Comparison of ENCODE assay signal across 19 cellular contexts in the genomic region with DNA sequence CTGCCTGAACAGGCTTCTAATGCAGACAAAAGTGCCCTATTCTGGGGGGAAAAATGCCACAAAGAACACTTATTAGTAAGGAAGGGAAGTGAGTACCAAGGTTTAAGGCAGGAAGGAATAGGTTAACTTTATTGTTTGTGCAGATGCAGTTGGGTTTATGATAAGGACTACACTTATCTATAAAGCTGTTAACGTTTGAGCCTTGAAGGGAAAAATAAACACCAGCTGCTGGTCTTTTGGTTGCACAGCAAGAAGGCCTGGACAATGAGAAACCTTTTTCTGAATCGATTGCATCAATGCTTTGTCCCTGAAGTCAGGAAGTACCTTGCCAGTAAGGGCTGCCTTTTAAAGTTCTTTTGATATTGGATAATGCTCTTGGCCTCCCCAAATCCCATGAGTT.
DNase-seq lines count a peak whose midpoint lies in the region; ATAC-seq, FAIRE-seq and TF ChIP-seq lines count a peak whose summit lies in the region.
"Had no signal": no experiment of that assay in that cellular context is flagged by ENCODE, and none has a peak within 500 bp of the region (broad histone marks: within the 10 kb centered on the region; RNA-seq: fewer than 3 reads in every experiment).

No MANE protein-coding gene starts in this region.

- no peak for TF ChIP-seq CTCF in endothelial cell of umbilical vein (IDR thresholded peaks at IDR 0.05; ENCODE audit: extremely low read depth in 1 of 2, insufficient read depth in 1 of 2, low read depth in 1 of 2, low read length in 2 of 2)
- no peak for TF ChIP-seq CTCF in progenitor cell of endocrine pancreas (IDR thresholded peaks at IDR 0.05; ENCODE audit: unreplicated experiment)

- no peaks in the 10 kb centered on the region for H3K27me3 Mint-ChIP-seq in progenitor cell of endocrine pancreas
- peaks cover 7% of the 10 kb centered on the region for H3K27me3 Mint-ChIP-seq in activated CD4-positive, alpha-beta T cell treated with anti-CD3 and anti-CD28 coated beads for 36 hours

- CTCF ChIA-PET in endothelial cell of umbilical vein (lab: Charles Lee) = interaction anchor here (1.0 to 6.3 kb wide), 6 partner anchors 92 to 815 kb away, joined by 3 to 122 read pairs (median 4); no protein-coding TSS in a partner anchor
- CTCF ChIA-PET in activated CD4-positive, alpha-beta T cell treated with anti-CD3 and anti-CD28 coated beads for 36 hours (lab: Charles Lee) = interaction anchor here (0.7 to 0.8 kb wide), 2 partner anchors 33 to 816 kb away, joined by 3 read pairs; no protein-coding TSS in a partner anchor

- BruUV-seq in endothelial cell of umbilical vein (replicated peaks; lab: Mats Ljungman, UMichigan) = no TSS peak

- H3K36me3 ChIP-seq in endothelial cell of umbilical vein (ENCODE audit: control insufficient read depth in 2 of 2, extremely low read depth in 1 of 2, insufficient read depth in 2 of 2, low read length in 2 of 2) = no peaks in the 10 kb centered on the region
- H3K36me3 ChIP-seq: BLaER1 had no signal

- peaks cover 10% of the 10 kb centered on the region for H3K36me3 Mint-ChIP-seq in progenitor cell of endocrine pancreas (ENCODE audit: insufficient read depth)
- H3K36me3 Mint-ChIP-seq in activated CD4-positive, alpha-beta T cell treated with anti-CD3 and anti-CD28 coated beads for 36 hours (ENCODE audit: low read depth) = no peaks in the 10 kb centered on the region
- H3K36me3 Mint-ChIP-seq: CD8-positive, alpha-beta T cell had no signal

- peak overlapping the region; percentile 54 for H3K27ac Mint-ChIP-seq in progenitor cell of endocrine pancreas
- no peak overlapping the region for H3K27ac Mint-ChIP-seq in activated CD4-positive, alpha-beta T cell treated with anti-CD3 and anti-CD28 coated beads for 36 hours
- H3K27ac Mint-ChIP-seq: CD8-positive, alpha-beta T cell had no signal

- H3K9me3 Mint-ChIP-seq in progenitor cell of endocrine pancreas (ENCODE audit: low read depth) = peaks cover 15% of the 10 kb centered on the region
- H3K9me3 Mint-ChIP-seq in activated CD4-positive, alpha-beta T cell treated with anti-CD3 and anti-CD28 coated beads for 36 hours (ENCODE audit: low read depth) = peaks cover 3% of the 10 kb centered on the region
- H3K9me3 Mint-ChIP-seq: CD8-positive, alpha-beta T cell had no signal

- H2AFZ ChIP-seq in endothelial cell of umbilical vein (ENCODE audit: low read depth, low read length) = no peak overlapping the region

- no peaks in the 10 kb centered on the region for H3K27me3 ChIP-seq in endothelial cell of umbilical vein (ENCODE audit: control insufficient read depth in 2 of 2, insufficient read depth in 2 of 2, low read length in 2 of 2)
- H3K27me3 ChIP-seq: BLaER1 had no signal

- no peak overlapping the region for H3K9ac ChIP-seq in endothelial cell of umbilical vein (replicated peaks; ENCODE audit: extremely low read depth, insufficient read depth, low read length)
- H3K9ac ChIP-seq: BLaER1 had no signal

- DNase-seq in NCI-H82 (lab: John Stamatoyannopoulos, UW) (peak; percentile 22), NCI-H82 treated with DMSO at 0.1 percent for 48 hours (lab: John Stamatoyannopoulos, UW; ENCODE audit: unreplicated experiment) (no peak), NCI-H748 treated with DMSO at 0.1 percent for 48 hours (lab: John Stamatoyannopoulos, UW) (peak; percentile 29), endothelial cell of umbilical vein (ENCODE audit: low read depth, low spot score) (peak; percentile 58), progenitor cell of endocrine pancreas (ENCODE audit: low spot score, unreplicated experiment) (no peak), Right ventricle myocardium inferior (ENCODE audit: missing footprints) (no peak), head of caudate nucleus (no peak)
- no peak for DNase-seq in activated CD4-positive, alpha-beta T cell treated with anti-CD3 and anti-CD28 coated beads for 36 hours
- DNase-seq: CD8-positive, alpha-beta T cell; GOT3; KBM-7; NCI-H1417 treated with DMSO at 0.1 percent for 48 hours; NCI-H2081 treated with DMSO at 0.1 percent for 48 hours; NCI-H2227 treated with DMSO at 0.1 percent for 48 hours; NCI-H774; SIG-M5 had no signal

- no peaks in the 10 kb centered on the region for H3K9me3 ChIP-seq in endothelial cell of umbilical vein (replicated peaks; ENCODE audit: control insufficient read depth, insufficient read depth, low read length)

- intact Hi-C loops in endothelial cell of umbilical vein (cut with micrococcal nuclease) = loop anchor here (5.0 kb wide), 2 partner anchors 208 to 523 kb away; no protein-coding TSS in a partner anchor
- intact Hi-C loops in Right ventricle myocardium inferior (cut with DNase I) = loop anchor here (5.0 to 10.0 kb wide), 3 partner anchors 93 to 738 kb away; no protein-coding TSS in a partner anchor
- intact Hi-C loops in activated CD4-positive, alpha-beta T cell treated with anti-CD3 and anti-CD28 coated beads for 36 hours (cut with DNase I, micrococcal nuclease) = loop anchor here (5.0 kb wide), 3 partner anchors 93 to 738 kb away; no protein-coding TSS in a partner anchor
- intact Hi-C loops in head of caudate nucleus (cut with DNase I) = no loop called here

- H3K4me1 ChIP-seq in endothelial cell of umbilical vein (ENCODE audit: control insufficient read depth, extremely low read depth, insufficient read depth, low read length) = peaks cover 2% of the 10 kb centered on the region
- H3K4me1 ChIP-seq: BLaER1 had no signal

- H3K9me1 ChIP-seq in endothelial cell of umbilical vein (replicated peaks; ENCODE audit: control insufficient read depth, extremely low read depth, insufficient read depth, low read length) = no peaks in the 10 kb centered on the region

- no peaks in the 10 kb centered on the region for H4K20me1 ChIP-seq in endothelial cell of umbilical vein (replicated peaks; ENCODE audit: control insufficient read depth, extremely low read depth, insufficient read depth, low read length)
- H4K20me1 ChIP-seq: BLaER1 had no signal

- no peak overlapping the region for H3K4me3 ChIP-seq in endothelial cell of umbilical vein (replicated peaks in 1 of 3; ENCODE audit: insufficient read depth in 1 of 3, low read depth in 1 of 3, low read length in 3 of 3)
- H3K4me3 ChIP-seq: BLaER1 had no signal

- peaks cover 15% of the 10 kb centered on the region for H3K4me1 Mint-ChIP-seq in progenitor cell of endocrine pancreas (ENCODE audit: low read depth)
- no peaks in the 10 kb centered on the region for H3K4me1 Mint-ChIP-seq in activated CD4-positive, alpha-beta T cell treated with anti-CD3 and anti-CD28 coated beads for 36 hours

- no peak overlapping the region for H3K4me3 Mint-ChIP-seq in progenitor cell of endocrine pancreas (ENCODE audit: low read depth)
- no peak overlapping the region for H3K4me3 Mint-ChIP-seq in activated CD4-positive, alpha-beta T cell treated with anti-CD3 and anti-CD28 coated beads for 36 hours
- H3K4me3 Mint-ChIP-seq: CD8-positive, alpha-beta T cell had no signal

- no peak overlapping the region for H3K4me2 ChIP-seq in endothelial cell of umbilical vein (ENCODE audit: insufficient read depth, low read length)
- H3K4me2 ChIP-seq: BLaER1 had no signal

- TF ChIP-seq POLR2A in endothelial cell of umbilical vein (IDR thresholded peaks at IDR 0.05; ENCODE audit: low read depth, low read length) = no peak

- POLR2A ChIA-PET in endothelial cell of umbilical vein (lab: Charles Lee) = no interaction called here
- POLR2A ChIA-PET in activated CD4-positive, alpha-beta T cell treated with anti-CD3 and anti-CD28 coated beads for 36 hours (lab: Charles Lee) = no interaction called here

- dilution Hi-C loops in endothelial cell of umbilical vein (cut with MboI; ENCODE audit: extremely low pct_ligation_motif_present, low sequenced_read_pairs) = no loop called here

- ATAC-seq in Right ventricle myocardium inferior = no peak
- no peak for ATAC-seq in activated CD4-positive, alpha-beta T cell treated with anti-CD3 and anti-CD28 coated beads for 36 hours
- ATAC-seq: CD8-positive, alpha-beta T cell had no signal

- H3K79me2 ChIP-seq in endothelial cell of umbilical vein (ENCODE audit: control insufficient read depth, insufficient read depth, low read length) = no peaks in the 10 kb centered on the region

- no peak for FAIRE-seq in endothelial cell of umbilical vein (lab: Jason Lieb, UNC)
- FAIRE-seq: A204.1, D721Med had no signal

- peak overlapping the region; percentile 15 for H3K27ac ChIP-seq in endothelial cell of umbilical vein (ENCODE audit: insufficient read depth, low read depth, low read length)
- H3K27ac ChIP-seq: BLaER1 had no signal

TF ChIP-seq in endothelial cell of umbilical vein, 7 proteins besides CTCF, POLR2A, EP300 and RAD21:
- TF ChIP-seq, protein P1, sequence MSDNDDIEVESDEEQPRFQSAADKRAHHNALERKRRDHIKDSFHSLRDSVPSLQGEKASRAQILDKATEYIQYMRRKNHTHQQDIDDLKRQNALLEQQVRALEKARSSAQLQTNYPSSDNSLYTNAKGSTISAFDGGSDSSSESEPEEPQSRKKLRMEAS (IDR thresholded peaks at IDR 0.05; ENCODE audit: insufficient read depth, insufficient read length) = no peak

Comparison
In these comparisons a context has a peak if more than half of its experiments do, and no peak if none do; other contexts are left out.
1. DNase-seq: peak in NCI-H82 (single experiment), NCI-H748 treated with DMSO at 0.1 percent for 48 hours (single experiment) and endothelial cell of umbilical vein (single experiment); none in NCI-H82 treated with DMSO at 0.1 percent for 48 hours (single experiment), progenitor cell of endocrine pancreas (single experiment), Right ventricle myocardium inferior (single experiment), activated CD4-positive, alpha-beta T cell treated with anti-CD3 and anti-CD28 coated beads for 36 hours (single experiment) and head of caudate nucleus (0 of 42).